Comparison of ENCODE assay signal across 8 cellular contexts in the genomic region with DNA sequence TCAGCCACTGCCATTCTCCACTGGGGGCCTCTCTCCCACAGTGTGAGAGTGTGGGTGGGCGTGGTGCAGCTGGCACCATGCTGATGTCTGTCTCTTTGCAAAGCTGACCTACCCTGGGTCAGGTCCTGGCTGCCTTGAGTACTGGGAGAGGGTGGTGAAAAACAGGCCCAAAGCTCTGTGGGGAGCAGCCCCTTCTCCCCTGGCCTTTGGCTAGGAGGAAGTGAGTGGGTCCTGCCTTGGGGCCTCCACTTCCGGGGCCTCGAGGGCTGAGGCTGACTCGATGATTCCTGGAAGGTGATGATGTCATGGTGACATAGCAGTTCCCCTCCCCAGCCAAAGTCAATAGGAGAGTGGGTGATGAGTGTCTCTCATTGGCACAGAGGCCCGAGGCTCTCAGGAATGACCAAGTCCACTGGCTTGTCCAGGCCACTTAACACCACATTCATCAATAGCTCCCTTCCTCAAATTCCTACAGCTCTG. TPM values are rescaled to one million over a fixed set of nuclear protein-coding genes. Genes with fewer than 3 reads are reported as not detected.
DNase-seq lines count a peak whose midpoint lies in the region; ATAC-seq and TF ChIP-seq lines count a peak whose summit lies in the region.

No MANE protein-coding gene starts in this region.

- H3K9me3 Mint-ChIP-seq in Calu3 (ENCODE audit: low read depth, unreplicated experiment) (peaks cover 11% of the 10 kb centered on the region), naive B cell (no peaks in the 10 kb centered on the region), endodermal cell (peaks cover 11% of the 10 kb centered on the region)

- peaks cover 59% of the 10 kb centered on the region for H3K4me1 Mint-ChIP-seq in Calu3 (ENCODE audit: low read depth, unreplicated experiment)
- H3K4me1 Mint-ChIP-seq in naive B cell: peaks cover 45 to 58% (median 57%) of the 10 kb centered on the region in 3 donors
- peaks cover 24% of the 10 kb centered on the region for H3K4me1 Mint-ChIP-seq in endodermal cell

- POLR2A ChIA-PET in Panc1 (lab: Charles Lee): interaction anchor here (0.6 to 0.8 kb wide), 2 partner anchors 53 to 452 kb away, joined by 4 read pairs; a partner anchor contains a TSS

- BruUV-seq in Calu3 (replicated peaks; lab: Mats Ljungman, UMichigan) (no TSS peak), Panc1 (replicated peaks; lab: Mats Ljungman, UMichigan) (no TSS peak)

- H3K9ac ChIP-seq in endodermal cell (ENCODE audit: extremely low read depth, low read length, poor library complexity, severe bottlenecking): no peak overlapping the region

- H3K9me3 ChIP-seq in Panc1 (ENCODE audit: control insufficient read depth, insufficient read depth, low read depth, low read length): no peaks in the 10 kb centered on the region
- H3K9me3 ChIP-seq in adrenal gland (replicated peaks in 1 of 3): no peaks in the 10 kb centered on the region
- H3K9me3 ChIP-seq in upper lobe of left lung: no peaks in the 10 kb centered on the region
- H3K9me3 ChIP-seq in endodermal cell (ENCODE audit: control insufficient read depth, low read length): peaks cover 10% of the 10 kb centered on the region

- H3K4me3 ChIP-seq in Panc1 (ENCODE audit: low read depth in 2 of 2, low read length in 2 of 2): no peak overlapping the region
- no peak overlapping the region for H3K4me3 ChIP-seq in adrenal gland
- no peak overlapping the region for H3K4me3 ChIP-seq in upper lobe of left lung
- H3K4me3 ChIP-seq in endodermal cell (ENCODE audit: low read length): no peak overlapping the region

- H3K4me3 Mint-ChIP-seq in Calu3 (ENCODE audit: low read depth, unreplicated experiment): no peak overlapping the region
- peak overlapping the region in 2 of 8 donors; percentile 37 to 61 for H3K4me3 Mint-ChIP-seq in naive B cell
- H3K4me3 Mint-ChIP-seq in endodermal cell: no peak overlapping the region

- in situ Hi-C loops in Panc1 (cut with HindIII; ENCODE audit: low pct_unique_long_range_greater_than_20kb, low sequenced_read_pairs): no loop called here

- H3K4me1 ChIP-seq in Panc1 (ENCODE audit: control insufficient read depth, insufficient read depth, low read length) (peaks cover 10% of the 10 kb centered on the region), adrenal gland (replicated peaks in 1 of 2) (peaks cover 6 to 10% of the 10 kb centered on the region in 2 donors), upper lobe of left lung (peaks cover 23 to 34% (median 26%) of the 10 kb centered on the region in 4 donors), endodermal cell (ENCODE audit: control insufficient read depth, insufficient read depth, low read length) (peaks cover 22% of the 10 kb centered on the region)

- H3K27ac ChIP-seq in Panc1 (ENCODE audit: low read length): peak overlapping the region; percentile 53; the same call in 1 of the 2 replicates
- H3K27ac ChIP-seq in adrenal gland: no peak overlapping the region
- peak overlapping the region in 2 of 4 donors; percentile 8 to 31 for H3K27ac ChIP-seq in upper lobe of left lung
- H3K27ac ChIP-seq in endodermal cell (ENCODE audit: low read depth, low read length): no peak overlapping the region

- H3K27ac Mint-ChIP-seq in Calu3 (ENCODE audit: unreplicated experiment) (no peak overlapping the region), naive B cell (peak overlapping the region in 2 of 6 donors; percentile 41 to 54), endodermal cell (no peak overlapping the region)

- intact Hi-C loops in Calu3 (cut with micrococcal nuclease; ENCODE audit: unreplicated experiment): loop anchor here (5.0 kb wide), 1 partner anchor 119 kb away; a partner anchor contains a TSS
- intact Hi-C loops in Panc1 (cut with micrococcal nuclease; ENCODE audit: unreplicated experiment): loop anchor here (5.0 kb wide), 1 partner anchor 259 kb away; no protein-coding TSS in a partner anchor
- intact Hi-C loops in adrenal gland (cut with DNase I): loop anchor here (5.0 to 10.0 kb wide), 3 partner anchors 107 to 617 kb away; a partner anchor contains a TSS

- H3K27me3 ChIP-seq in Panc1 (ENCODE audit: control insufficient read depth, insufficient read depth, low read length) (no peaks in the 10 kb centered on the region), adrenal gland (no peaks in the 10 kb centered on the region), upper lobe of left lung (no peaks in the 10 kb centered on the region), endodermal cell (ENCODE audit: control insufficient read depth, insufficient read depth, low read length, poor library complexity, severe bottlenecking) (peaks cover 34% of the 10 kb centered on the region)

- 39 to 50% (median 45%) methylated on average over 5 of the region's 5 CpGs for WGBS in adrenal gland, 4 donors
- 31 to 54% methylated on average over 2 to 5 of the region's 5 CpGs for WGBS in upper lobe of left lung, 2 donors
- 88 to 100% methylated on average over 1 to 5 of the region's 5 CpGs for WGBS in endodermal cell (ENCODE audit: insufficient coverage in 1 of 2, insufficient read length in 1 of 2), 2 experiments

- DNase-seq in Calu3 (peak; percentile 55), Panc1 (ENCODE audit: low read depth, low spot score) (peak; percentile 59), adrenal gland (peak in 4 of 7 donors; percentile 40 to 49 (median 46)), naive B cell (no peak), upper lobe of left lung (peak in 1 of 2 donors; percentile 77), NCI-H1092 treated with DMSO at 0.1 percent for 48 hours (lab: John Stamatoyannopoulos, UW) (no peak), endodermal cell (no peak)

- CTCF ChIA-PET in Calu3 (lab: Charles Lee): interaction anchor here (0.9 to 4.8 kb wide), 17 partner anchors 14 to 626 kb away, joined by 3 to 40 read pairs (median 5); no protein-coding TSS in a partner anchor
- CTCF ChIA-PET in Panc1 (lab: Charles Lee): interaction anchor here (0.6 to 1.8 kb wide), 6 partner anchors 10 to 260 kb away, joined by 3 to 9 read pairs (median 4); no protein-coding TSS in a partner anchor

- H3K36me3 ChIP-seq in Panc1 (ENCODE audit: control insufficient read depth, insufficient read depth, low read length) (no peaks in the 10 kb centered on the region), adrenal gland (replicated peaks in 1 of 2) (no peaks in the 10 kb centered on the region), upper lobe of left lung (no peaks in the 10 kb centered on the region), endodermal cell (ENCODE audit: control insufficient read depth, insufficient read depth, low read length) (no peaks in the 10 kb centered on the region)

- H3K36me3 Mint-ChIP-seq in Calu3 (ENCODE audit: insufficient read depth, unreplicated experiment) (peaks cover 7% of the 10 kb centered on the region), naive B cell (no peaks in the 10 kb centered on the region), endodermal cell (ENCODE audit: low read depth) (no peaks in the 10 kb centered on the region)

- TF ChIP-seq EP300 in upper lobe of left lung (IDR thresholded peaks at IDR 0.05): peak in 2 of 4 donors; percentile 34 to 85

- TF ChIP-seq CTCF in Calu3 (IDR thresholded peaks at IDR 0.05; ENCODE audit: unreplicated experiment): no peak
- TF ChIP-seq CTCF in Panc1 (IDR thresholded peaks at IDR 0.05): no peak
- no peak for TF ChIP-seq CTCF in adrenal gland (IDR thresholded peaks at IDR 0.05)
- peak in 1 of 6 experiments; percentile 8 for TF ChIP-seq CTCF in upper lobe of left lung (IDR thresholded peaks at IDR 0.05)
- TF ChIP-seq CTCF in endodermal cell (conservative IDR thresholded peaks at IDR 0.05): no peak

- ATAC-seq in Panc1 (peak; percentile 22; the same call in 1 of the 2 replicates), naive B cell (ENCODE audit: low read depth in 2 of 2) (peak; percentile 9 to 23), upper lobe of left lung (ENCODE audit: low FRiP score in 2 of 2) (peak; percentile 25 to 60), GM21717 (IDR thresholded peaks at IDR 0.05; ENCODE audit: unreplicated experiment) (no peak)

- H3K27me3 Mint-ChIP-seq in Calu3 (ENCODE audit: unreplicated experiment) (peaks cover 30% of the 10 kb centered on the region), naive B cell (peaks cover 0 to 5% (median 0%) of the 10 kb centered on the region in 3 donors), endodermal cell (ENCODE audit: insufficient read depth) (peaks cover 51% of the 10 kb centered on the region)

- TF ChIP-seq POLR2A in adrenal gland (IDR thresholded peaks at IDR 0.05) (no peak), upper lobe of left lung (IDR thresholded peaks at IDR 0.05) (peak in 1 of 4 donors; percentile 5)

RNA-seq across cellular contexts. Expression of a gene that starts 53.0 kb away (rescaled TPM):
- total RNA-seq in Calu3 (2022): 11.4 and 12.2 TPM in 2 replicates
- total RNA-seq in Panc1 (2021; ENCODE audit: unreplicated experiment): 20.4 TPM
- polyA plus RNA-seq in Panc1 (2012; ENCODE audit: insufficient read length): 14.2 TPM
- total RNA-seq in adrenal gland: 10 to 100 TPM in 5 of 8 donors, 1 to 10 TPM in 3; 6.0 to 19.2 (median 10.9) TPM
- 1 to 10 TPM; 2.0 to 8.1 (median 7.5) TPM for polyA plus RNA-seq in adrenal gland
- 10 to 100 TPM; 17.3 to 82.6 (median 34.1) TPM for polyA plus RNA-seq in naive B cell (ENCODE audit: low read depth in 6 of 6)
- 10 to 100 TPM; 15.0 to 43.6 (median 26.1) TPM for total RNA-seq in upper lobe of left lung
- total RNA-seq in endodermal cell: 10 to 100 TPM; 13.2 to 21.2 TPM
- 16.8 TPM for polyA plus RNA-seq in endodermal cell (2013, experiment 1 of 2)
- 18.5 TPM for polyA plus RNA-seq in endodermal cell (2013, experiment 2 of 2)

Comparison
In these comparisons a context has a peak if more than half of its experiments do, and no peak if none do; other contexts are left out.
1. DNase-seq: peak in Calu3 (single experiment), Panc1 (single experiment) and adrenal gland (4 of 7); none in naive B cell (single experiment), NCI-H1092 treated with DMSO at 0.1 percent for 48 hours (single experiment) and endodermal cell (single experiment).